9 cellular contexts compared by ENCODE assay signal in the genomic region with DNA sequence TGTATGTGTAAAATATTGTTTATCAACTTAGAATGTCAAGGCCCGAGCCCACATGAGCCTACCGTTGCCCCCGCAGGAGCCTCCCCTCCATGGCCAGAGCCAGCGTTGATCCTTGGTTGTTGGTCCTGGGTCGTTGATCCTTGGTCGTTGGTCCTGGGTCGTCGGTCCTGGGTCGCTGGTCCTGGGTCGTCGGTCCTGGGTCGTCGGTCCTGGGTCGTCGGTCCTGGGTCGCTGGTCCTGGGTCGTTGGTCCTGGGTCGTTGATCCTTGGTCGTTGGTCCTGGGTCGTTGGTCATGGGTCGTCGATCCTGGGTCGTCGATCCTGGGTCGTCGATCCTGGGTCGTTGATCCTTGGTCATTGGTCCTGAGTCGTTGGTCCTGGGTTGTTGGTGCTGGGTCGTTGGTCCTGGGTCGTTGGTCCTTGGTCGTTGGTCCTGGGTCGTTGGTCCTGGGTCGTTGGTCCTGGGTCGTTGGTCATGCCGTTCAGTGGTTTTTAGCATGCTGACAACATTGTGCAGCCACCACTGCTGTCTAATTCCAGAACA.
"Had no signal": no experiment of that assay in that cellular context is flagged by ENCODE, and none has a peak within 500 bp of the region (broad histone marks: within the 10 kb centered on the region; RNA-seq: fewer than 3 reads in every experiment).

No MANE protein-coding gene starts in this region.

- H3K4me2 ChIP-seq: GM23338, KMS-11 had no signal

- H3K9me3 ChIP-seq: HAP-1 had no signal

- H3K36me3 ChIP-seq: HAP-1 had no signal

- H3K4me3 ChIP-seq: GM23338, HAP-1 had no signal

- ATAC-seq: GM23338, HCT116, HepG2 had no signal

- H3K4me1 ChIP-seq: HAP-1 had no signal

- H3K27ac ChIP-seq: HL-60, KMS-11 had no signal

- H2AFZ ChIP-seq: GM23338 had no signal

- DNase-seq: H7, HFFc6, KBM-7 had no signal

- H3K9ac ChIP-seq: KMS-11 had no signal
